9 cellular contexts compared by ENCODE assay signal in the genomic region with DNA sequence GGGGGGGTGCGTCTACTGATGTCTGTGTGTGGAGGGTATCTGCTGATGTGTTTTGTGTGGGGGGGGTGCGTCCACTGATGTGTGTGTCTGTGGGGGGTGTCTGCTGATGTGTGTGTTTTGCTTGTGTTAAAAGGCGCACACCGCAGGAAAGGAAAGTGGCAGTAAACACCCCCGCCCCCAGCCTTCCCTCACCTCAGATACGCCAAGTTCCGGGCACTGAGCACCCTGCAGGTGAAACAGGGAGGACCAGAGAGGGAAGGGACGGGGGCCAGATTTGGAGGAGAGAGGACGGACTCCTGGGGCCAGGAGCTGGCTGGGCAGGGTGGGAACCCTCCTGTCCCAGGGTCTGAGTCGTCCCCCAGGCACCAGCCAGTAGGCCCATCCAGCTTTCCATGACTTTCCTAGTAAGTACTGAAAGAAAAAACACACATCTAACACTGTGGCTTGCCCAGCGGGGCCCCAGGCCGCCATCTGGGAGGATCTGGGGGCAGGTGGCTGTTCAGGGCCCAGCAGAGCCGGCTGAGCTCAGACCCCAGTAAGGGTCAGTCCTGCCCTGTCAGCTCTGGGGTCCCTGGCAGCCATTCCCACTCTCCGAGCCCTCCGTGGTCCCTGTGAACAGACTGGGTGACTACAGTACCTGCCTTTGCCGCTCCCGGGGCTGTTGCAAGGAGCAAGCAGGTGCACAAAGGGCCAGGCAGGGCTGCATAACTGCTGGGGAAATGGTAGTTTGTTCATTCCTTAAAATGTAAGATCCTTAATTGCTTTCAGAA.
DNase-seq lines count a peak whose midpoint lies in the region; ATAC-seq, FAIRE-seq and TF ChIP-seq lines count a peak whose summit lies in the region.
"Had no signal": no experiment of that assay in that cellular context is flagged by ENCODE, and none has a peak within 500 bp of the region (broad histone marks: within the 10 kb centered on the region; RNA-seq: fewer than 3 reads in every experiment).

No MANE protein-coding gene starts in this region.

- H4K20me1 ChIP-seq in GM23248 (ENCODE audit: insufficient read depth), result no peaks in the 10 kb centered on the region

- peaks cover 0 to 3% (median 0%) of the 10 kb centered on the region in 5 experiments for H3K9me3 Mint-ChIP-seq in brain

- H3K9me3 ChIP-seq in T-helper 17 cell (ENCODE audit: control insufficient read depth, low read length, poor library complexity, severe bottlenecking) (no peaks in the 10 kb centered on the region), GM23248 (ENCODE audit: low read depth) (no peaks in the 10 kb centered on the region)

- H3K4me2 ChIP-seq in GM23248 (ENCODE audit: unreplicated experiment), result no peak overlapping the region

- DNase-seq in T-helper 17 cell (peak in 1 of 3 donors; percentile 44), HTR-8/SVneo (ENCODE audit: insufficient read length, low spot score) (no peak), GM23248 (no peak), HK-2 (ENCODE audit: unreplicated experiment) (no peak), hippocampal formation (lab: John Stamatoyannopoulos, UW) (no peak)
- peak in 2 of 3 experiments; percentile 31 to 73 for DNase-seq in stimulated activated CD4-positive, alpha-beta T cell treated with anti-CD3 and anti-CD28 coated beads, TNF-alpha, amount 100 ng/mL, for 24 hours (ENCODE audit: low read depth in 3 of 3)
- DNase-seq: SHP77 treated with DMSO at 0.1 percent for 48 hours had no signal

- no peaks in the 10 kb centered on the region for H3K27me3 ChIP-seq in GM23248 (replicated peaks; ENCODE audit: insufficient read depth)

- H3K36me3 Mint-ChIP-seq in T-helper 17 cell (ENCODE audit: low read depth) (no peaks in the 10 kb centered on the region), brain (no peaks in the 10 kb centered on the region)

- no peaks in the 10 kb centered on the region for H3K27me3 Mint-ChIP-seq in T-helper 17 cell
- peaks cover 3% of the 10 kb centered on the region for H3K27me3 Mint-ChIP-seq in brain

- no peak overlapping the region for H3K4me3 ChIP-seq in GM23248

- FAIRE-seq in HTR-8/SVneo (lab: Jason Lieb, UNC), result no peak

- ATAC-seq in GM21360 (IDR thresholded peaks at IDR 0.05; ENCODE audit: unreplicated experiment) (peak; percentile 16), T-helper 17 cell (peak; percentile 3)

- no peaks in the 10 kb centered on the region for H3K9me2 ChIP-seq in GM23248 (ENCODE audit: insufficient read depth)

- H3K4me1 Mint-ChIP-seq in T-helper 17 cell, result peaks cover 51% of the 10 kb centered on the region
- peaks cover 62% of the 10 kb centered on the region for H3K4me1 Mint-ChIP-seq in brain

- no peak overlapping the region for H2AFZ ChIP-seq in GM23248

- no peak overlapping the region for H3K9ac ChIP-seq in GM23248

- no peaks in the 10 kb centered on the region for H3K79me2 ChIP-seq in GM23248 (ENCODE audit: insufficient read depth)

- peak overlapping the region; percentile 95 for H3K4me3 Mint-ChIP-seq in T-helper 17 cell
- no peak overlapping the region for H3K4me3 Mint-ChIP-seq in brain

- H3K36me3 ChIP-seq in GM23248 (ENCODE audit: low read depth), result no peaks in the 10 kb centered on the region

- in situ Hi-C loops in GM23248 (cut with MboI), result no loop called here

- H3K27ac Mint-ChIP-seq in T-helper 17 cell (peak overlapping the region; percentile 96), brain (peak overlapping the region in 3 of 5 experiments; percentile 43 to 87 (median 75))

- no peaks in the 10 kb centered on the region for H3K4me1 ChIP-seq in GM23248 (ENCODE audit: insufficient read depth)

- H3F3A ChIP-seq in GM23248 (ENCODE audit: insufficient read depth), result no peaks in the 10 kb centered on the region

- no peak for TF ChIP-seq CTCF in brain (conservative IDR thresholded peaks at IDR 0.05)

- no peak overlapping the region for H3K27ac ChIP-seq in GM23248

- WGBS in GM23248 (ENCODE audit: low coverage in 1 of 2, low lambda C conversion rate in 2 of 2, missing lambda C conversion rate in 2 of 2), 2 experiments, result 94 to 95% methylated on average over 15 to 17 of the region's 17 CpGs

Comparison
In these comparisons a context has a peak if more than half of its experiments do, and no peak if none do; other contexts are left out.
1. DNase-seq: peak in stimulated activated CD4-positive, alpha-beta T cell treated with anti-CD3 and anti-CD28 coated beads, TNF-alpha, amount 100 ng/mL, for 24 hours (2 of 3); none in HTR-8/SVneo (single experiment), GM23248 (single experiment), HK-2 (single experiment) and hippocampal formation (0 of 2).